In the genomic region with DNA sequence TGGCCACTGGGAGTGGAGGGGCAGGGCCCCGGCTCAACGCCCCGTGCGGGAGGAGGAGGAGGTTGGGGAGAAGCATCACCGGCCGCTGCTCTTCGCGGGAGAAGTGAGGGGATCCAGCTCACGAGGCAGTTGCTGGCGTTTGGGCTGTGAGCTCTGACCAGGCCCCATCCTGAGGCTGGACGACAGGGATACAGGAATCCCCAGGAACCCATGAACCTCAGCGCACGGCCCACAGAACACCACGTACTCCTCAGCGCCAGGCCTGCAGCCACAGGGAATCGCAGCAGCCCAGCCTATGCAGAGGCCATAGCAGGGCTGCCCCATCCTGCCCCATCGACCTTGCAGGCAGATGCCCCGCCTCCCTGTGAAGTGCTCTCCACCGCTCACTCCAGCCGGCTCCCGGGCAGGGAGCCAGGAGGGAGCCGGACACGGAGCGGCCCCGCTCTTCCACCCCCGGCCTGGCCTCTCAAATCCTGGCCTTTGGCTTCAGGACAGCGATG, we compare ENCODE assay signal across 14 cellular contexts.
DNase-seq lines count a peak whose midpoint lies in the region; ATAC-seq and TF ChIP-seq lines count a peak whose summit lies in the region.
"Had no signal": no experiment of that assay in that cellular context is flagged by ENCODE, and none has a peak within 500 bp of the region (broad histone marks: within the 10 kb centered on the region; RNA-seq: fewer than 3 reads in every experiment).

No MANE protein-coding gene starts in this region.

- H3K27ac ChIP-seq in Peyer's patch (no peak overlapping the region), right cardiac atrium (ENCODE audit: low read length) (no peak overlapping the region), spleen (peak overlapping the region in 2 of 8 donors; percentile 1 to 15)
- H3K27ac ChIP-seq: dorsolateral prefrontal cortex had no signal

- peak; percentile 22 to 50 for ATAC-seq in right cardiac atrium
- ATAC-seq: activated T-cell treated with anti-CD3 and anti-CD28 coated beads, Interleukin-2, amount 50 U/mL, for 72 hours; esophagus mucosa; GM12878 had no signal

- intact Hi-C loops in right cardiac atrium (cut with DNase I) (no loop called here), spleen (cut with DNase I; ENCODE audit: low total_unique reads) (no loop called here)

- no peaks in the 10 kb centered on the region for H3K27me3 ChIP-seq in Peyer's patch
- no peaks in the 10 kb centered on the region for H3K27me3 ChIP-seq in right cardiac atrium (ENCODE audit: control insufficient read depth, insufficient read depth)
- H3K27me3 ChIP-seq in spleen (replicated peaks in 1 of 7) = no peaks in the 10 kb centered on the region
- H3K27me3 ChIP-seq: breast epithelium, dorsolateral prefrontal cortex had no signal

- WGBS in right cardiac atrium = 67% methylated on average over 27 of the region's 27 CpGs
- 59 to 71% (median 66%) methylated on average over 27 of the region's 27 CpGs for WGBS in spleen, 5 donors

- TF ChIP-seq POLR2A in Peyer's patch (IDR thresholded peaks at IDR 0.05) (no peak), spleen (IDR thresholded peaks at IDR 0.05) (no peak)

- DNase-seq in DMS79 treated with DMSO at 0.1 percent for 48 hours (lab: John Stamatoyannopoulos, UW) (peak; percentile 68), Peyer's patch (peak in 2 of 3 donors; percentile 40), right cardiac atrium (peak in 2 of 3 donors; percentile 43 to 67), spleen (peak; percentile 80), mucosa of gallbladder (ENCODE audit: low spot score) (no peak), NCI-H226 (no peak)
- no peak for DNase-seq in stimulated activated CD4-positive, alpha-beta T cell treated with anti-CD3 and anti-CD28 coated beads, Interleukin-1b, Interleukin-23, amount 100 ng/mL, for 48 hours
- DNase-seq: activated T-cell treated with anti-CD3 and anti-CD28 coated beads, Interleukin-2, amount 50 U/mL, for 72 hours; NCI-H2081; NCI-H69 had no signal

- H3K4me3 ChIP-seq in Peyer's patch (no peak overlapping the region), right cardiac atrium (ENCODE audit: low read length) (no peak overlapping the region), spleen (no peak overlapping the region)
- H3K4me3 ChIP-seq: breast epithelium, dorsolateral prefrontal cortex, GM12878 had no signal

- H3K9me3 ChIP-seq in Peyer's patch (no peaks in the 10 kb centered on the region), right cardiac atrium (ENCODE audit: control insufficient read depth, low read length) (no peaks in the 10 kb centered on the region), spleen (peaks cover 0 to 47% (median 31%) of the 10 kb centered on the region in 8 donors)

- H3K36me3 ChIP-seq in Peyer's patch (no peaks in the 10 kb centered on the region), spleen (no peaks in the 10 kb centered on the region)
- H3K36me3 ChIP-seq: breast epithelium had no signal

- TF ChIP-seq CTCF in Peyer's patch (IDR thresholded peaks at IDR 0.05) (no peak), spleen (IDR thresholded peaks at IDR 0.05 in 8 of 11, conservative IDR thresholded peaks at IDR 0.05 in 3 of 11) (no peak)

- no peaks in the 10 kb centered on the region for H3K4me1 ChIP-seq in Peyer's patch
- no peaks in the 10 kb centered on the region for H3K4me1 ChIP-seq in right cardiac atrium (ENCODE audit: control insufficient read depth, insufficient read depth, low read length)
- H3K4me1 ChIP-seq in spleen = peaks cover 0 to 16% (median 7%) of the 10 kb centered on the region in 6 donors
- H3K4me1 ChIP-seq: breast epithelium had no signal

Comparison
In these comparisons a context has a peak if more than half of its experiments do, and no peak if none do; other contexts are left out.
1. DNase-seq: peak in DMS79 treated with DMSO at 0.1 percent for 48 hours (single experiment), Peyer's patch (2 of 3), right cardiac atrium (2 of 3) and spleen (single experiment); none in stimulated activated CD4-positive, alpha-beta T cell treated with anti-CD3 and anti-CD28 coated beads, Interleukin-1b, Interleukin-23, amount 100 ng/mL, for 48 hours (single experiment), mucosa of gallbladder (single experiment) and NCI-H226 (single experiment).